9 cellular contexts compared by ENCODE assay signal in genomic region chr15:78047631-78048409, GRCh38. TPM values are rescaled to one million over a fixed set of nuclear protein-coding genes. Genes with fewer than 3 reads are reported as not detected.
A peak's percentile ranks its signal among the peaks of the same experiment; 100 is the strongest.
DNase-seq lines count a peak whose midpoint lies in the region; ATAC-seq and TF ChIP-seq lines count a peak whose summit lies in the region.
"Had no signal": no experiment of that assay in that cellular context is flagged by ENCODE, and none has a peak within 500 bp of the region (broad histone marks: within the 10 kb centered on the region; RNA-seq: fewer than 3 reads in every experiment).

No MANE protein-coding gene starts in this region.

- WGBS in mammary epithelial cell (ENCODE audit: low coverage, missing lambda C conversion rate), result 97% methylated on average over 5 of the region's 5 CpGs

- CTCF ChIA-PET in MCF 10A (lab: Yijun Ruan, JAX), result interaction anchor here (1.0 kb wide), 1 partner anchor 9 kb away, joined by 3 read pairs; no protein-coding TSS in a partner anchor
- CTCF ChIA-PET in mammary epithelial cell (lab: Charles Lee; ENCODE audit: low non-redundant PET), result no interaction called here

- no peak overlapping the region for H3K4me3 ChIP-seq in mammary epithelial cell (replicated peaks in 1 of 3; ENCODE audit: insufficient read depth in 1 of 3, low read depth in 2 of 3, low read length in 3 of 3)
- peak overlapping the region; percentile 31 for H3K4me3 ChIP-seq in adipocyte (ENCODE audit: low read length)
- no peak overlapping the region for H3K4me3 ChIP-seq in upper lobe of right lung

- no peaks in the 10 kb centered on the region for H3K27me3 Mint-ChIP-seq in MCF 10A (ENCODE audit: insufficient read depth, unreplicated experiment)

- peaks cover 35% of the 10 kb centered on the region for H3K4me1 Mint-ChIP-seq in MCF 10A (ENCODE audit: insufficient read depth, unreplicated experiment)

- DNase-seq in MCF 10A (ENCODE audit: unreplicated experiment) (no peak), mammary epithelial cell (no peak), adipocyte (ENCODE audit: low read depth) (peak; percentile 90), upper lobe of right lung (no peak), DMS 273 treated with DMSO at 0.1 percent for 48 hours (lab: John Stamatoyannopoulos, UW) (no peak), NCI-H345 (lab: John Stamatoyannopoulos, UW) (no peak)
- DNase-seq: Calu3 had no signal

- intact Hi-C loops in MCF 10A (cut with micrococcal nuclease), result no loop called here
- intact Hi-C loops in mammary epithelial cell (cut with micrococcal nuclease), result no loop called here
- intact Hi-C loops in upper lobe of right lung (cut with DNase I), result no loop called here

- H3K4me1 ChIP-seq in mammary epithelial cell (ENCODE audit: insufficient read depth, low read length), result peaks cover 8% of the 10 kb centered on the region
- peaks cover 73% of the 10 kb centered on the region for H3K4me1 ChIP-seq in adipocyte (ENCODE audit: control insufficient read depth, insufficient read depth, low read length)
- H3K4me1 ChIP-seq in upper lobe of right lung, result peaks cover 87% of the 10 kb centered on the region

- H3K36me3 ChIP-seq in mammary epithelial cell (ENCODE audit: insufficient read depth, low read length), result peaks cover 3% of the 10 kb centered on the region
- peaks cover 17% of the 10 kb centered on the region for H3K36me3 ChIP-seq in adipocyte (ENCODE audit: control insufficient read depth, insufficient read depth, low read length, severe bottlenecking)
- H3K36me3 ChIP-seq in upper lobe of right lung, result peaks cover 29% of the 10 kb centered on the region

- H3K27me3 ChIP-seq in mammary epithelial cell (ENCODE audit: insufficient read depth, low read length), result no peaks in the 10 kb centered on the region
- no peaks in the 10 kb centered on the region for H3K27me3 ChIP-seq in adipocyte (replicated peaks; ENCODE audit: control insufficient read depth, insufficient read depth, low read length)
- H3K27me3 ChIP-seq in layer of hippocampus (ENCODE audit: control insufficient read depth, insufficient read depth, low read length), result no peaks in the 10 kb centered on the region
- H3K27me3 ChIP-seq in upper lobe of right lung, result no peaks in the 10 kb centered on the region

- H3K79me2 ChIP-seq in mammary epithelial cell (ENCODE audit: insufficient read depth, low read length), result no peaks in the 10 kb centered on the region

- H3K9me3 ChIP-seq in mammary epithelial cell (replicated peaks; ENCODE audit: insufficient read depth, low read length) (no peaks in the 10 kb centered on the region), adipocyte (ENCODE audit: control insufficient read depth, low read length) (no peaks in the 10 kb centered on the region), upper lobe of right lung (no peaks in the 10 kb centered on the region)

- H3K36me3 Mint-ChIP-seq in MCF 10A (ENCODE audit: insufficient read depth, unreplicated experiment), result peaks cover 39% of the 10 kb centered on the region

- TF ChIP-seq CTCF in MCF 10A (IDR thresholded peaks at IDR 0.05; ENCODE audit: unreplicated experiment) (no peak), mammary epithelial cell (conservative IDR thresholded peaks at IDR 0.05 in 1 of 2, IDR thresholded peaks at IDR 0.05 in 1 of 2; ENCODE audit: extremely low read depth in 1 of 2, insufficient read depth in 1 of 2, low read depth in 1 of 2, low read length in 2 of 2) (no peak), upper lobe of right lung (IDR thresholded peaks at IDR 0.05) (no peak)

- H3K9ac ChIP-seq in mammary epithelial cell (ENCODE audit: insufficient read depth, low read length) (no peak overlapping the region), adipocyte (ENCODE audit: low read length) (peak overlapping the region; percentile 56)

- no peak overlapping the region for H3K4me2 ChIP-seq in mammary epithelial cell (ENCODE audit: insufficient read depth, low read depth, low read length)

- H3K27ac ChIP-seq in mammary epithelial cell (ENCODE audit: insufficient read depth, low read depth, low read length) (no peak overlapping the region), layer of hippocampus (ENCODE audit: low read depth, low read length) (peak overlapping the region; percentile 49), upper lobe of right lung (peak overlapping the region; percentile 58)

- in situ Hi-C loops in mammary epithelial cell (cut with MboI; ENCODE audit: low sequenced_read_pairs in 2 of 2), result no loop called here

- H3K27ac Mint-ChIP-seq in MCF 10A (ENCODE audit: low read depth, unreplicated experiment), result peak overlapping the region; percentile 21

- POLR2A ChIA-PET in MCF 10A (lab: Yijun Ruan, JAX), result interaction anchor here (1.0 kb wide), 2 partner anchors 18 to 27 kb away, joined by 3 read pairs; no protein-coding TSS in a partner anchor

- no peak overlapping the region for H2AFZ ChIP-seq in mammary epithelial cell (ENCODE audit: low read depth, low read length)

- BruUV-seq in MCF 10A (replicated peaks; lab: Mats Ljungman, UMichigan) (no TSS peak), mammary epithelial cell (replicated peaks; lab: Mats Ljungman, UMichigan) (no TSS peak)

- H4K20me1 ChIP-seq in mammary epithelial cell (ENCODE audit: insufficient read depth, low read length), result no peaks in the 10 kb centered on the region

- peak; percentile 59 for ATAC-seq in upper lobe of right lung
- ATAC-seq in HG03457 (IDR thresholded peaks at IDR 0.05; ENCODE audit: unreplicated experiment), result no peak

- dilution Hi-C loops in mammary epithelial cell (cut with HindIII; ENCODE audit: low sequenced_read_pairs), result no loop called here

- H3K4me3 Mint-ChIP-seq in MCF 10A (ENCODE audit: unreplicated experiment), result no peak overlapping the region

- no peaks in the 10 kb centered on the region for H3K9me3 Mint-ChIP-seq in MCF 10A (ENCODE audit: unreplicated experiment)

RNA-seq across cellular contexts. Expression of gene TBC1D2B, which starts 29.7 kb away (rescaled TPM):
- total RNA-seq in MCF 10A (2022), result 21.2 and 21.6 TPM in 2 replicates
- 10 to 100 TPM; 15.7 to 24.0 TPM for total RNA-seq in mammary epithelial cell
- 11.8 TPM for polyA plus RNA-seq in mammary epithelial cell
- 10.3 TPM for polyA minus RNA-seq in mammary epithelial cell
- 88.7 TPM for total RNA-seq in upper lobe of right lung

RNA-seq across cellular contexts. Expression of gene SH2D7, which starts 44.5 kb away (rescaled TPM):
- not detected in 2 replicates for total RNA-seq in MCF 10A (2022)
- total RNA-seq in mammary epithelial cell, result not detected
- polyA plus RNA-seq in mammary epithelial cell, result not detected
- polyA minus RNA-seq in mammary epithelial cell, result not detected
- total RNA-seq in upper lobe of right lung, result not detected
- total RNA-seq: Calu3 had no signal
